In genomic region chr1:67771152-67771551, GRCh38 we compare ENCODE assay signal across 13 cellular contexts.
DNase-seq lines count a peak whose midpoint lies in the region; ATAC-seq, FAIRE-seq and TF ChIP-seq lines count a peak whose summit lies in the region.
"Had no signal": no experiment of that assay in that cellular context is flagged by ENCODE, and none has a peak within 500 bp of the region (broad histone marks: within the 10 kb centered on the region; RNA-seq: fewer than 3 reads in every experiment).

No MANE protein-coding gene starts in this region.

- no peak overlapping the region for H2AFZ ChIP-seq in H1 (ENCODE audit: low read length)
- no peak overlapping the region for H2AFZ ChIP-seq in osteoblast (ENCODE audit: low read length)

- H2BK120ac ChIP-seq in H1 (replicated peaks; ENCODE audit: low read depth, low read length), result no peak overlapping the region

- H3K4me2 ChIP-seq in H1 (ENCODE audit: insufficient read depth in 1 of 2, low read depth in 2 of 2, low read length in 2 of 2), result no peak overlapping the region
- peak overlapping the region; percentile 21 for H3K4me2 ChIP-seq in osteoblast (ENCODE audit: insufficient read depth, low read length)

- no peak for TF ChIP-seq POLR2A in H1 (IDR thresholded peaks at IDR 0.05; ENCODE audit: control extremely low read depth in 1 of 2, low read depth in 2 of 2, low read length in 2 of 2)

- no peak overlapping the region for H4K5ac ChIP-seq in H1 (ENCODE audit: insufficient read length, low read depth, low read length)

- DNase-seq in ELR (ENCODE audit: low read depth) (peak; percentile 84), NCI-H69 (lab: John Stamatoyannopoulos, UW) (peak; percentile 21), H1 (ENCODE audit: low read depth in 1 of 2, low spot score in 2 of 2) (no peak), osteoblast (ENCODE audit: insufficient read length, low spot score, missing footprints) (peak; percentile 79), GM10248 (ENCODE audit: extremely low spot score) (no peak)
- DNase-seq: activated CD4-positive, alpha-beta T cell treated with anti-CD3 and anti-CD28 coated beads, Interleukin-2, amount 10 ng/mL, durations not matched to agents 24 days and 14 days; GDM1; MM.1S; naive thymus-derived CD8-positive, alpha-beta T cell had no signal

- ATAC-seq in GM19351 (IDR thresholded peaks at IDR 0.05; ENCODE audit: unreplicated experiment) (no peak), GM21526 (IDR thresholded peaks at IDR 0.05; ENCODE audit: low FRiP score, unreplicated experiment) (no peak), HG03135 (IDR thresholded peaks at IDR 0.05; ENCODE audit: unreplicated experiment) (no peak)
- ATAC-seq: naive thymus-derived CD8-positive, alpha-beta T cell had no signal

- no peak overlapping the region for H2AK5ac ChIP-seq in H1 (ENCODE audit: low read depth, low read length)

- H3K23me2 ChIP-seq in H1 (ENCODE audit: low read depth, low read length), result no peaks in the 10 kb centered on the region

- no peaks in the 10 kb centered on the region for H3K27me3 ChIP-seq in H1 (replicated peaks in 1 of 4; ENCODE audit: control insufficient read depth in 3 of 4, extremely low read depth in 1 of 4, insufficient read depth in 3 of 4, low read length in 3 of 4)
- H3K27me3 ChIP-seq in osteoblast (ENCODE audit: insufficient read depth, low read length), result no peaks in the 10 kb centered on the region
- H3K27me3 ChIP-seq: vagina had no signal

- no peak overlapping the region for H2BK20ac ChIP-seq in H1 (ENCODE audit: low read length)

- no peak overlapping the region for H2BK5ac ChIP-seq in H1 (ENCODE audit: low read depth, low read length)

- no peak overlapping the region for H3K14ac ChIP-seq in H1 (ENCODE audit: insufficient read length)

- H3K36me3 ChIP-seq in H1 (ENCODE audit: control insufficient read depth in 2 of 4, insufficient read depth in 4 of 4, low read length in 3 of 4) (no peaks in the 10 kb centered on the region), osteoblast (ENCODE audit: insufficient read depth, low read length) (peaks cover 43% of the 10 kb centered on the region)
- H3K36me3 ChIP-seq: vagina had no signal

- no peak overlapping the region for H3K9ac ChIP-seq in H1 (replicated peaks in 1 of 4; ENCODE audit: extremely low read depth in 1 of 4, low read depth in 3 of 4, low read length in 3 of 4)

- H4K91ac ChIP-seq in H1 (replicated peaks; ENCODE audit: insufficient read length, low read length), result no peak overlapping the region

- no peak for TF ChIP-seq EP300 in H1 (IDR thresholded peaks at IDR 0.05; ENCODE audit: borderline replicate concordance in 1 of 2, low read depth in 2 of 2, low read length in 2 of 2)

- H3K4me1 ChIP-seq in H1 (replicated peaks in 1 of 4; ENCODE audit: control insufficient read depth in 3 of 4, insufficient read depth in 4 of 4, low read length in 3 of 4) (peaks cover 0 to 4% (median 3%) of the 10 kb centered on the region in 4 experiments; a peak in 4 of 7 replicates), osteoblast (ENCODE audit: insufficient read depth, low read length) (peaks cover 35% of the 10 kb centered on the region)

- H4K8ac ChIP-seq in H1 (ENCODE audit: extremely low read depth, insufficient read depth, low read length), result no peak overlapping the region

- H3K79me2 ChIP-seq in H1 (ENCODE audit: control insufficient read depth in 1 of 2, insufficient read depth in 2 of 2, low read length in 2 of 2), result no peaks in the 10 kb centered on the region
- peaks cover 95% of the 10 kb centered on the region for H3K79me2 ChIP-seq in osteoblast (ENCODE audit: insufficient read depth, low read length)

- POLR2A ChIA-PET in H1 (lab: Charles Lee; ENCODE audit: partially characterized antibody) (interaction anchor here (0.9 to 1.3 kb wide), 2 partner anchors 13 to 22 kb away, joined by 3 read pairs; no protein-coding TSS in a partner anchor), GM10248 (lab: Yijun Ruan, JAX) (no interaction called here)

- 82% methylated on average over 6 of the region's 6 CpGs; no CpG with 5 or more reads in 1 of the 2 experiments for WGBS in H1 (ENCODE audit: extremely low coverage in 1 of 2, insufficient coverage in 1 of 2, insufficient read length in 1 of 2, insufficient replicate concordance in 2 of 2, low coverage in 1 of 2, low lambda C conversion rate in 2 of 2, missing lambda C conversion rate in 1 of 2), 2 experiments

- CTCF ChIA-PET in H1 (lab: Charles Lee; ENCODE audit: partially characterized antibody) (interaction anchor here (0.6 to 13.2 kb wide), 40 partner anchors 9 to 700 kb away, joined by 3 to 156 read pairs (median 4); no protein-coding TSS in a partner anchor), GM10248 (lab: Yijun Ruan, JAX) (interaction anchor here (1.1 to 5.4 kb wide), 4 partner anchors 11 to 346 kb away, joined by 3 to 65 read pairs (median 4); no protein-coding TSS in a partner anchor)

- no peaks in the 10 kb centered on the region for H3K79me1 ChIP-seq in H1 (ENCODE audit: low read depth, low read length)

- no peak overlapping the region for H2BK12ac ChIP-seq in H1 (ENCODE audit: low read depth, low read length)

- H3K56ac ChIP-seq in H1 (replicated peaks; ENCODE audit: insufficient read length, low read depth, low read length), result no peak overlapping the region

- no peak overlapping the region for H3K18ac ChIP-seq in H1 (ENCODE audit: extremely low read depth, low read length)

- TF ChIP-seq CTCF in H1 (IDR thresholded peaks at IDR 0.05; ENCODE audit: control extremely low read depth in 1 of 3, insufficient read depth in 1 of 3, low read depth in 1 of 3, low read length in 3 of 3) (peak in 2 of 3 experiments; percentile 32 to 65; a peak in 2 of 4 replicates), osteoblast (IDR thresholded peaks at IDR 0.05; ENCODE audit: extremely low read depth, low read depth, low read length) (peak; percentile 23), GM10248 (IDR thresholded peaks at IDR 0.05; ENCODE audit: control extremely low read depth, extremely low read depth, low read depth, missing control alignments) (no peak)

- no peak overlapping the region for H3K4ac ChIP-seq in H1 (replicated peaks; ENCODE audit: insufficient read length, low read depth, low read length)

- H2BK15ac ChIP-seq in H1 (ENCODE audit: low read length), result no peak overlapping the region

- no peaks in the 10 kb centered on the region for H3K9me3 ChIP-seq in H1 (ENCODE audit: insufficient read depth in 2 of 2, low read depth in 1 of 2, low read length in 1 of 2)
- no peaks in the 10 kb centered on the region for H3K9me3 ChIP-seq in osteoblast (ENCODE audit: low read depth, low read length)
- H3K9me3 ChIP-seq: vagina had no signal

- no peak overlapping the region for H3K27ac ChIP-seq in H1 (ENCODE audit: low read depth, low read length)
- peak overlapping the region; percentile 58 for H3K27ac ChIP-seq in osteoblast (ENCODE audit: low read depth, low read length)
- H3K27ac ChIP-seq: vagina had no signal

- H3K23ac ChIP-seq in H1 (ENCODE audit: insufficient read length), result no peak overlapping the region

- no peak for FAIRE-seq in H1 (lab: Jason Lieb, UNC)

- H3K4me3 ChIP-seq in H1 (ENCODE audit: extremely low read depth in 1 of 4, insufficient read depth in 2 of 4, low read depth in 3 of 4, low read length in 4 of 4) (no peak overlapping the region), osteoblast (ENCODE audit: insufficient read depth, low read length) (no peak overlapping the region)
- H3K4me3 ChIP-seq: vagina had no signal

- peak; percentile 43 to 46 for TF ChIP-seq RAD21 in H1 (IDR thresholded peaks at IDR 0.05 in 1 of 2, conservative IDR thresholded peaks at IDR 0.05 in 1 of 2; ENCODE audit: low read depth in 2 of 2, low read length in 2 of 2)

- H4K20me1 ChIP-seq in H1 (replicated peaks in 1 of 2; ENCODE audit: control insufficient read depth in 1 of 2, insufficient read depth in 2 of 2, low read length in 2 of 2), result peaks cover 0 to 1% of the 10 kb centered on the region in 2 experiments
- peaks cover 65% of the 10 kb centered on the region for H4K20me1 ChIP-seq in osteoblast (ENCODE audit: insufficient read depth, low read length)

TF ChIP-seq in H1, 55 proteins besides CTCF, POLR2A, EP300 and RAD21:
- 0 out of 2 replicates have a peak, but pooled peaks have one; percentile 47 for TF ChIP-seq KDM1A (IDR thresholded peaks at IDR 0.05; ENCODE audit: borderline replicate concordance, low read length)
- TF ChIP-seq, protein P1, sequence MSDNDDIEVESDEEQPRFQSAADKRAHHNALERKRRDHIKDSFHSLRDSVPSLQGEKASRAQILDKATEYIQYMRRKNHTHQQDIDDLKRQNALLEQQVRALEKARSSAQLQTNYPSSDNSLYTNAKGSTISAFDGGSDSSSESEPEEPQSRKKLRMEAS (IDR thresholded peaks at IDR 0.05), result no peak

Comparison
In these comparisons a context has a peak if more than half of its experiments do, and no peak if none do; other contexts are left out.
1. DNase-seq: peak in ELR (single experiment), NCI-H69 (single experiment) and osteoblast (single experiment); none in H1 (0 of 2) and GM10248 (single experiment).